Comparison of ENCODE assay signal across 1 cellular context in genomic region chr1:186022184-186022583, GRCh38.
TF ChIP-seq lines count a peak whose summit lies in the region.

No MANE protein-coding gene starts in this region.

TF ChIP-seq in K562, 482 proteins besides CTCF, POLR2A, EP300 and RAD21 (continued from another document):
- TF ChIP-seq ZHX1 (conservative IDR thresholded peaks at IDR 0.05; ENCODE audit: low read length) (no peak), PML (IDR thresholded peaks at IDR 0.05; ENCODE audit: low read length) (no peak), ZNF639 (CRISPR knock-in tag; conservative IDR thresholded peaks at IDR 0.05 in 1 of 2, IDR thresholded peaks at IDR 0.05 in 1 of 2) (no peak), RFX7 (CRISPR knock-in tag; IDR thresholded peaks at IDR 0.05) (no peak), DMBX1 (CRISPR knock-in tag; IDR thresholded peaks at IDR 0.05; ENCODE audit: borderline replicate concordance) (peak; percentile 13; the same call in 1 of the 2 replicates), ZNF398 (CRISPR knock-in tag; IDR thresholded peaks at IDR 0.05) (no peak), ZBED1 (IDR thresholded peaks at IDR 0.05) (no peak), ZBTB43 (CRISPR knock-in tag; IDR thresholded peaks at IDR 0.05) (no peak), TRIM24 (IDR thresholded peaks at IDR 0.05) (peak in 1 of 2 experiments; percentile 30; a peak in 2 of 4 replicates), CHCHD3 (CRISPR knock-in tag; IDR thresholded peaks at IDR 0.05) (no peak), EHMT2 (IDR thresholded peaks at IDR 0.05) (peak; percentile 67), MTA1 (IDR thresholded peaks at IDR 0.05; ENCODE audit: borderline replicate concordance) (no peak), GTF2B (IDR thresholded peaks at IDR 0.05; ENCODE audit: extremely low read depth, insufficient read length) (no peak), HMBOX1 (IDR thresholded peaks at IDR 0.05) (peak; percentile 98)
TF ChIP-seq in K562: peak in this region for 16.
